In genomic region chr16:5056347-5056746, GRCh38 we compare ENCODE assay signal across 8 cellular contexts. TPM values are rescaled to one million over a fixed set of nuclear protein-coding genes. Genes with fewer than 3 reads are reported as not detected.
DNase-seq lines count a peak whose midpoint lies in the region; ATAC-seq and TF ChIP-seq lines count a peak whose summit lies in the region.

No MANE protein-coding gene starts in this region.

- POLR2A ChIA-PET in CD8-positive, alpha-beta T cell (lab: Charles Lee): no interaction called here
- POLR2A ChIA-PET in T-cell (lab: Charles Lee): interaction anchor here in 1 of 2 donors (0.6 kb wide), 1 partner anchor 21 kb away, joined by 3 read pairs; no protein-coding TSS in a partner anchor

- H3K27ac Mint-ChIP-seq in CD8-positive, alpha-beta T cell: no peak overlapping the region
- no peak overlapping the region for H3K27ac Mint-ChIP-seq in T-cell

- H3K9me3 ChIP-seq in CD8-positive, alpha-beta T cell (ENCODE audit: low read length): no peaks in the 10 kb centered on the region
- H3K9me3 ChIP-seq in spleen: no peaks in the 10 kb centered on the region

- H3K27ac ChIP-seq in CD8-positive, alpha-beta T cell (ENCODE audit: low read depth, low read length): no peak overlapping the region
- no peak overlapping the region for H3K27ac ChIP-seq in spleen

- 5 to 13% (median 6%) methylated on average over 11 of the region's 11 CpGs for WGBS in spleen, 5 donors

- CTCF ChIA-PET in CD8-positive, alpha-beta T cell (lab: Charles Lee): interaction anchor here (0.6 to 2.4 kb wide), 6 partner anchors 10 to 36 kb away, joined by 3 to 10 read pairs (median 4); partner anchors contain the start of gene NAGPA
- CTCF ChIA-PET in T-cell (lab: Charles Lee): interaction anchor here in 1 of 2 donors (0.9 kb wide), 1 partner anchor 29 kb away, joined by 3 read pairs; no protein-coding TSS in a partner anchor

- no peaks in the 10 kb centered on the region for H3K4me1 ChIP-seq in CD8-positive, alpha-beta T cell (ENCODE audit: insufficient read depth, low read length)
- peaks cover 0 to 17% (median 4%) of the 10 kb centered on the region in 6 donors for H3K4me1 ChIP-seq in spleen

- no peaks in the 10 kb centered on the region for H3K36me3 Mint-ChIP-seq in CD8-positive, alpha-beta T cell
- H3K36me3 Mint-ChIP-seq in T-cell: no peaks in the 10 kb centered on the region

- no peaks in the 10 kb centered on the region for H3K27me3 ChIP-seq in CD8-positive, alpha-beta T cell (ENCODE audit: insufficient read depth, low read length)
- H3K27me3 ChIP-seq in H7 (ENCODE audit: control insufficient read depth, insufficient read depth, low read length) (no peaks in the 10 kb centered on the region), spleen (replicated peaks in 1 of 7) (no peaks in the 10 kb centered on the region)

- H3K36me3 ChIP-seq in CD8-positive, alpha-beta T cell (ENCODE audit: insufficient read depth, low read length): no peaks in the 10 kb centered on the region
- H3K36me3 ChIP-seq in H7 (replicated peaks; ENCODE audit: control insufficient read depth, insufficient read depth, low read length) (no peaks in the 10 kb centered on the region), spleen (no peaks in the 10 kb centered on the region)

- TF ChIP-seq POLR2A in spleen (IDR thresholded peaks at IDR 0.05): no peak

- no peak overlapping the region for H3K4me3 ChIP-seq in CD8-positive, alpha-beta T cell (ENCODE audit: low read depth, low read length)
- H3K4me3 ChIP-seq in H7 (ENCODE audit: insufficient read depth, low read depth, low read length) (no peak overlapping the region), spleen (no peak overlapping the region)

- DNase-seq in CD8-positive, alpha-beta T cell: peak in 6 of 7 experiments; percentile 30 to 60 (median 38)
- DNase-seq in H7: peak; percentile 91
- peak in 24 of 34 experiments; percentile 6 to 42 (median 22) for DNase-seq in T-cell
- peak; percentile 10 to 40 for DNase-seq in dermis microvascular lymphatic vessel endothelial cell (ENCODE audit: low read depth in 2 of 2)
- DNase-seq in spleen: peak; percentile 80
- no peak for DNase-seq in HuH-7 (ENCODE audit: low spot score)

- intact Hi-C loops in CD8-positive, alpha-beta T cell (cut with DNase I, micrococcal nuclease): loop anchor here (1.0 kb wide), 2 partner anchors 28 to 30 kb away; no protein-coding TSS in a partner anchor
- intact Hi-C loops in spleen (cut with DNase I; ENCODE audit: low total_unique reads): no loop called here

- no peak overlapping the region for H3K4me3 Mint-ChIP-seq in CD8-positive, alpha-beta T cell
- H3K4me3 Mint-ChIP-seq in T-cell: no peak overlapping the region

- H3K4me1 Mint-ChIP-seq in CD8-positive, alpha-beta T cell (ENCODE audit: low read depth): peaks cover 2% of the 10 kb centered on the region
- no peaks in the 10 kb centered on the region for H3K4me1 Mint-ChIP-seq in T-cell

- peak; percentile 70 for ATAC-seq in CD8-positive, alpha-beta T cell
- ATAC-seq in T-cell (replicated peaks in 1 of 4) (peak; percentile 48 to 73 (median 66)), HG03108 (IDR thresholded peaks at IDR 0.05; ENCODE audit: unreplicated experiment) (no peak), GM18517 (IDR thresholded peaks at IDR 0.05; ENCODE audit: unreplicated experiment) (no peak)

- TF ChIP-seq CTCF in CD8-positive, alpha-beta T cell (IDR thresholded peaks at IDR 0.05): peak; percentile 35
- peak in 10 of 11 experiments; percentile 9 to 62 (median 40) for TF ChIP-seq CTCF in spleen (IDR thresholded peaks at IDR 0.05 in 8 of 11, conservative IDR thresholded peaks at IDR 0.05 in 3 of 11)

- H3K27me3 Mint-ChIP-seq in CD8-positive, alpha-beta T cell (ENCODE audit: low read depth): no peaks in the 10 kb centered on the region
- no peaks in the 10 kb centered on the region for H3K27me3 Mint-ChIP-seq in T-cell

- no peaks in the 10 kb centered on the region for H3K9me3 Mint-ChIP-seq in CD8-positive, alpha-beta T cell
- H3K9me3 Mint-ChIP-seq in T-cell: no peaks in the 10 kb centered on the region

RNA-seq across cellular contexts. Expression of gene C16orf89, which starts 9.4 kb away (rescaled TPM):
- not detected for total RNA-seq in CD8-positive, alpha-beta T cell
- total RNA-seq in H7 (2014; rRNA removed; shearing (Covaris generic)): 3.4 and 4.1 TPM in 2 replicates
- under 1 TPM in 2 of 5 donors, not detected in 3; 0.62 to 0.79 TPM for total RNA-seq in T-cell
- not detected in 2 replicates for total RNA-seq in dermis microvascular lymphatic vessel endothelial cell
- total RNA-seq in spleen: 1 to 10 TPM in 4 of 7 donors, under 1 TPM in 2, not detected in 1; 0.34 to 2.5 (median 1.5) TPM
- polyA plus RNA-seq in spleen: 1 to 10 TPM; 1.7 to 5.7 (median 4.0) TPM

RNA-seq across cellular contexts. Expression of gene ALG1, which starts 15.3 kb away (rescaled TPM):
- 10 to 100 TPM in 1 of 2 experiments, 1 to 10 TPM in 1; 7.9 to 10.9 TPM for total RNA-seq in CD8-positive, alpha-beta T cell
- 18.7 and 19.6 TPM in 2 replicates for total RNA-seq in H7 (2014; rRNA removed; shearing (Covaris generic))
- 10 to 100 TPM; 12.0 to 29.2 (median 25.7) TPM for total RNA-seq in T-cell
- 24.8 and 30.1 TPM in 2 replicates for total RNA-seq in dermis microvascular lymphatic vessel endothelial cell
- total RNA-seq in spleen: 10 to 100 TPM; 18.4 to 46.2 (median 24.8) TPM
- polyA plus RNA-seq in spleen: 10 to 100 TPM; 13.0 to 18.6 (median 17.0) TPM

RNA-seq across cellular contexts. Expression of gene NAGPA, which starts 22.6 kb away (rescaled TPM):
- 10 to 100 TPM; 35.0 to 38.1 TPM for total RNA-seq in CD8-positive, alpha-beta T cell
- total RNA-seq in H7 (2014; rRNA removed; shearing (Covaris generic)): 11.9 and 12.7 TPM in 2 replicates
- 10 to 100 TPM; 26.2 to 33.6 (median 29.7) TPM for total RNA-seq in T-cell
- total RNA-seq in dermis microvascular lymphatic vessel endothelial cell: 12.1 and 18.0 TPM in 2 replicates
- total RNA-seq in spleen: 10 to 100 TPM; 16.2 to 41.8 (median 25.4) TPM
- 10 to 100 TPM; 11.8 to 17.7 (median 14.8) TPM for polyA plus RNA-seq in spleen

RNA-seq across cellular contexts. Expression of gene EEF2KMT, which starts 41.2 kb away (rescaled TPM):
- 1 to 10 TPM; 2.4 TPM for total RNA-seq in CD8-positive, alpha-beta T cell
- total RNA-seq in H7 (2014; rRNA removed; shearing (Covaris generic)): 30.9 and 38.0 TPM in 2 replicates
- total RNA-seq in T-cell (10 to 100 TPM in 3 of 5 donors, 1 to 10 TPM in 2; 3.6 to 16.1 (median 11.7) TPM), dermis microvascular lymphatic vessel endothelial cell (6.4 and 11.0 TPM in 2 replicates), spleen (10 to 100 TPM in 1 of 7 donors, 1 to 10 TPM in 6; 5.8 to 11.7 (median 7.6) TPM)
- polyA plus RNA-seq in spleen: 1 to 10 TPM; 4.5 to 7.8 (median 6.7) TPM

Comparison
In these comparisons a context has a peak if more than half of its experiments do, and no peak if none do; other contexts are left out.
1. ATAC-seq: peak in CD8-positive, alpha-beta T cell (single experiment) and T-cell (4 of 4); none in HG03108 (single experiment) and GM18517 (single experiment).